16 cellular contexts compared by ENCODE assay signal in the genomic region with DNA sequence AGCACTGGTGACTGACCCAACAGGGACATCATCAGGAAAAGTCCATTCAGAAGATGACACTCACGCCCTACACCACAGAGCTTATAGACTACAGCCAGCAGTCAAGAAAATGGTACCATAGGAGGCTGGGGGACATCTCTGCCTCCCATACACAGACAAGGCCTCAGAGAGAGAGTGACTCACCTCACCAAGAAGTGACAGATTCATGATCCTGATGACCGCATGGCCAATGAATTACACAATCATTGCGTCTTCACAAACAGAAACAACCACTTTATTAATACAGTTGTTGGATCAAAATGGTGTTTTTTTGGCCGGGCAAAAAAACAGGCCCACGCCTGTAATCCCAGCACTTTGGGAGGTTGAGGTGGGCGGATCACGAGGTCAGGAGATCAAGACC.
DNase-seq lines count a peak whose midpoint lies in the region; ATAC-seq lines count a peak whose summit lies in the region.
"Had no signal": no experiment of that assay in that cellular context is flagged by ENCODE, and none has a peak within 500 bp of the region (broad histone marks: within the 10 kb centered on the region; RNA-seq: fewer than 3 reads in every experiment).

No MANE protein-coding gene starts in this region.

- no peak overlapping the region for H3K4me2 ChIP-seq in mesenchymal stem cell (ENCODE audit: low read length, poor library complexity, severe bottlenecking)

- no peak overlapping the region for H2BK12ac ChIP-seq in mesenchymal stem cell (ENCODE audit: low read length in 2 of 2)

- H3K14ac ChIP-seq in mesenchymal stem cell (ENCODE audit: low read length in 2 of 2) = no peak overlapping the region

- no peaks in the 10 kb centered on the region for H3K4me1 ChIP-seq in mesenchymal stem cell (ENCODE audit: control insufficient read depth, insufficient read depth, low read depth, low read length)
- H3K4me1 ChIP-seq in aorta (ENCODE audit: control insufficient read depth in 1 of 2, insufficient read depth in 2 of 2, low read length in 2 of 2) = no peaks in the 10 kb centered on the region
- H3K4me1 ChIP-seq: HAP-1 had no signal

- no peak overlapping the region for H2BK15ac ChIP-seq in mesenchymal stem cell (ENCODE audit: low read depth, poor library complexity, severe bottlenecking)

- no peak overlapping the region for H2AK5ac ChIP-seq in mesenchymal stem cell (ENCODE audit: low read length, severe bottlenecking)

- H3K79me1 ChIP-seq in mesenchymal stem cell (replicated peaks; ENCODE audit: low read length, poor library complexity, severe bottlenecking) = no peaks in the 10 kb centered on the region

- H3K18ac ChIP-seq in mesenchymal stem cell (ENCODE audit: low read depth in 1 of 2, low read length in 2 of 2) = no peak overlapping the region

- DNase-seq in HT1080 (ENCODE audit: low read depth) (peak; percentile 4), MV-4-11 (lab: John Stamatoyannopoulos, UW) (peak; percentile 23), mesenchymal stem cell (peak; percentile 51), aorta (no peak), NCI-H345 treated with DMSO at 0.1 percent for 48 hours (lab: John Stamatoyannopoulos, UW; ENCODE audit: unreplicated experiment) (no peak)
- DNase-seq: C1 segment of cervical spinal cord; Calu3; CD4-positive, alpha-beta T cell; DMS 273 treated with DMSO at 0.1 percent for 48 hours; HFFc6; KBM-7 had no signal

- no peak overlapping the region for H3K4ac ChIP-seq in mesenchymal stem cell (ENCODE audit: low read depth in 1 of 2, low read length in 2 of 2)

- no peak overlapping the region for H3K23ac ChIP-seq in mesenchymal stem cell (ENCODE audit: low read length in 2 of 2)

- H3K27me3 ChIP-seq in mesenchymal stem cell (ENCODE audit: control insufficient read depth in 1 of 2, insufficient read depth in 1 of 2, low read length in 2 of 2) = peaks cover 0 to 9% of the 10 kb centered on the region in 2 experiments
- no peaks in the 10 kb centered on the region for H3K27me3 ChIP-seq in aorta (ENCODE audit: control insufficient read depth in 1 of 2, insufficient read depth in 2 of 2, low read length in 1 of 2)

- H2AFZ ChIP-seq in mesenchymal stem cell (ENCODE audit: low read depth, low read length) = no peak overlapping the region

- H2BK120ac ChIP-seq in mesenchymal stem cell (ENCODE audit: low read depth, low read length) = no peak overlapping the region

- H4K8ac ChIP-seq in mesenchymal stem cell (ENCODE audit: low read length) = no peak overlapping the region

- no peak for ATAC-seq in aorta (ENCODE audit: low FRiP score)
- no peak for ATAC-seq in GM21390 (IDR thresholded peaks at IDR 0.05; ENCODE audit: unreplicated experiment)
- no peak for ATAC-seq in GM18520 (IDR thresholded peaks at IDR 0.05; ENCODE audit: unreplicated experiment)
- ATAC-seq: GM12878 had no signal

- H3K36me3 ChIP-seq in mesenchymal stem cell (ENCODE audit: control insufficient read depth in 1 of 2, insufficient read depth in 2 of 2, low read depth in 1 of 2, low read length in 2 of 2) = no peaks in the 10 kb centered on the region
- no peaks in the 10 kb centered on the region for H3K36me3 ChIP-seq in aorta (ENCODE audit: control insufficient read depth in 1 of 2, insufficient read depth in 2 of 2, low read length in 1 of 2)
- H3K36me3 ChIP-seq: HAP-1 had no signal

- WGBS in mesenchymal stem cell = 89% methylated on average over 6 of the region's 7 CpGs
- 89 to 92% methylated on average over 7 of the region's 7 CpGs for WGBS in aorta, 2 donors

- no peak overlapping the region for H3K27ac ChIP-seq in mesenchymal stem cell (ENCODE audit: low read length, poor library complexity, severe bottlenecking)
- no peak overlapping the region for H3K27ac ChIP-seq in aorta (ENCODE audit: low read depth in 1 of 2, low read length in 2 of 2)
- H3K27ac ChIP-seq: HL-60 had no signal

- no peak overlapping the region for H4K91ac ChIP-seq in mesenchymal stem cell (ENCODE audit: low read length)

- intact Hi-C loops in aorta (cut with DNase I) = no loop called here

- no peaks in the 10 kb centered on the region for H3K9me3 ChIP-seq in mesenchymal stem cell (ENCODE audit: control insufficient read depth, low read length)
- H3K9me3 ChIP-seq in aorta (ENCODE audit: control insufficient read depth, low read length) = no peaks in the 10 kb centered on the region
- H3K9me3 ChIP-seq: HAP-1 had no signal

- H3K4me3 ChIP-seq in mesenchymal stem cell (ENCODE audit: insufficient read depth in 1 of 2, low read depth in 1 of 2, low read length in 2 of 2) = no peak overlapping the region
- H3K4me3 ChIP-seq in aorta (ENCODE audit: low read length in 2 of 2) = no peak overlapping the region
- H3K4me3 ChIP-seq: GM12878, HAP-1 had no signal

- H2BK5ac ChIP-seq in mesenchymal stem cell (ENCODE audit: low read depth, low read length, poor library complexity, severe bottlenecking) = no peak overlapping the region

- H3K9ac ChIP-seq in mesenchymal stem cell (ENCODE audit: low read length) = no peak overlapping the region

Comparison
In these comparisons a context has a peak if more than half of its experiments do, and no peak if none do; other contexts are left out.
1. DNase-seq: peak in HT1080 (single experiment), MV-4-11 (single experiment) and mesenchymal stem cell (single experiment); none in aorta (0 of 2) and NCI-H345 treated with DMSO at 0.1 percent for 48 hours (single experiment).